ENCODE assay signal across 1 cellular context in genomic region chr7:5567810-5568209, GRCh38.
TF ChIP-seq lines count a peak whose summit lies in the region.

No MANE protein-coding gene starts in this region.

TF ChIP-seq in K562, 482 proteins besides CTCF, POLR2A, EP300 and RAD21 (continues in another document):
- TF ChIP-seq TAF15 (IDR thresholded peaks at IDR 0.05; ENCODE audit: low read depth, low read length) (no peak), ZNF79 (CRISPR knock-in tag; IDR thresholded peaks at IDR 0.05; ENCODE audit: low read depth) (no peak), MEF2A (IDR thresholded peaks at IDR 0.05; ENCODE audit: control insufficient read depth, low read depth, low read length) (no peak), ETV5 (CRISPR knock-in tag; IDR thresholded peaks at IDR 0.05; ENCODE audit: low read depth) (no peak), STAG1 (CRISPR knock-in tag; IDR thresholded peaks at IDR 0.05; ENCODE audit: borderline replicate concordance) (no peak), CEBPZ (IDR thresholded peaks at IDR 0.05; ENCODE audit: borderline replicate concordance, low read depth, low read length) (no peak), KLF10 (CRISPR knock-in tag; IDR thresholded peaks at IDR 0.05) (no peak), NEUROD1 (IDR thresholded peaks at IDR 0.05; ENCODE audit: borderline replicate concordance, low read depth, low read length, partially characterized antibody) (no peak), MLLT1 (IDR thresholded peaks at IDR 0.05) (peak in 1 of 2 experiments; percentile 99; a peak in 2 of 4 replicates), SIX5 (IDR thresholded peaks at IDR 0.05; ENCODE audit: borderline replicate concordance in 1 of 2, insufficient read depth in 1 of 2, low read depth in 1 of 2, low read length in 2 of 2) (no peak), ZBTB17 (CRISPR knock-in tag; IDR thresholded peaks at IDR 0.05) (peak; percentile 99), STAT5A (IDR thresholded peaks at IDR 0.05; ENCODE audit: borderline replicate concordance, low read length) (no peak), PHB (CRISPR knock-in tag; IDR thresholded peaks at IDR 0.05) (no peak), ZNF830 (CRISPR knock-in tag; IDR thresholded peaks at IDR 0.05) (no peak), PTBP1 (IDR thresholded peaks at IDR 0.05; ENCODE audit: low read depth, low read length) (no peak), ZKSCAN8 (CRISPR knock-in tag; IDR thresholded peaks at IDR 0.05) (no peak), ZNF124 (CRISPR knock-in tag; IDR thresholded peaks at IDR 0.05) (no peak), CHD7 (IDR thresholded peaks at IDR 0.05; ENCODE audit: low read depth, low read length) (no peak), JUND (IDR thresholded peaks at IDR 0.05; ENCODE audit: borderline replicate concordance, low read depth, low read length) (no peak), JUND (tag; IDR thresholded peaks at IDR 0.05; ENCODE audit: borderline replicate concordance, low read depth, low read length) (no peak), SPI1 (IDR thresholded peaks at IDR 0.05; ENCODE audit: borderline replicate concordance, low read depth, low read length) (0 out of 2 replicates have a peak, but pooled peaks have one; percentile 5), CBX8 (IDR thresholded peaks at IDR 0.05; ENCODE audit: borderline replicate concordance, extremely low read depth, low read depth, low read length, poor library complexity, severe bottlenecking) (no peak), ZNF766 (CRISPR knock-in tag; conservative IDR thresholded peaks at IDR 0.05) (no peak), ZMIZ1 (IDR thresholded peaks at IDR 0.05; ENCODE audit: low read depth in 2 of 2, low read length in 2 of 2) (peak in 1 of 2 experiments; percentile 83; a peak in 2 of 4 replicates), POLR3A (IDR thresholded peaks at IDR 0.05; ENCODE audit: borderline replicate concordance, extremely low read depth, insufficient read depth, insufficient read length) (no peak), RBM17 (IDR thresholded peaks at IDR 0.05; ENCODE audit: borderline replicate concordance, low read depth, low read length) (no peak), HCFC1 (IDR thresholded peaks at IDR 0.05; ENCODE audit: low read depth, low read length) (0 out of 2 replicates have a peak, but pooled peaks have one; percentile 6), GABPA (tag; conservative IDR thresholded peaks at IDR 0.05; ENCODE audit: low read depth) (no peak), CREB3L1 (IDR thresholded peaks at IDR 0.05; ENCODE audit: borderline replicate concordance, low read depth) (no peak), CBX3 (IDR thresholded peaks at IDR 0.05; ENCODE audit: borderline replicate concordance in 1 of 2, low read length in 2 of 2) (no peak), ETV1 (tag; conservative IDR thresholded peaks at IDR 0.05; ENCODE audit: low read depth) (0 out of 2 replicates have a peak, but pooled peaks have one; percentile 28), HDAC1 (IDR thresholded peaks at IDR 0.05) (no peak), MAFK (IDR thresholded peaks at IDR 0.05; ENCODE audit: low read length) (no peak), ZNF23 (CRISPR knock-in tag; IDR thresholded peaks at IDR 0.05) (peak; percentile 81), C11orf30 (IDR thresholded peaks at IDR 0.05; ENCODE audit: low read depth) (no peak), SAP30 (IDR thresholded peaks at IDR 0.05; ENCODE audit: borderline replicate concordance, insufficient read depth, low read depth, low read length, poor library complexity, severe bottlenecking) (no peak), USF2 (CRISPR knock-in tag; IDR thresholded peaks at IDR 0.05) (no peak), ZNF785 (CRISPR knock-in tag; IDR thresholded peaks at IDR 0.05) (no peak), KDM5B (IDR thresholded peaks at IDR 0.05; ENCODE audit: insufficient replicate concordance, low read depth, low read length) (no peak), ZNF551 (CRISPR knock-in tag; IDR thresholded peaks at IDR 0.05) (no peak), CAMTA2 (CRISPR knock-in tag; conservative IDR thresholded peaks at IDR 0.05) (no peak)
